Comparison of ENCODE assay signal across 20 cellular contexts in the genomic region with DNA sequence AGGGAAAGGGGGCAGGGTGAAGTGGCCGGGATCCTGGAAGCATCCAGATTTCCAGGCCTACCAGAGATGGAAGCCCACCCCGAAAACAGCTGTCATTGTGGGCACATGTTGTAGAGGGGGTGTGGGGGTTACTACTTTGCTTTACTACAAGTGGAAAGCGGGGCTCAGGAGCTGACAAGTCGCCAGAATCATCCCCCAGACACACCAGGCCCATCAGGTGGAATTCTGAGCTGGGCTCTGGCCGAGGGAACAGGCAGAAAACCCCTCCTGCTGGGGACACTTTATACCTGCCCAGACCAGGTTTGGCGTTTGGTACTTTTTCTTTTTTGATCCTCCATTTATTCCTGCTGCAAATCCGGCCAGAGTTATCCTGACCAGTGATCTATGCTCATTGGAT. TPM values are rescaled to one million over a fixed set of nuclear protein-coding genes. Genes with fewer than 3 reads are reported as not detected.
"Had no signal": no experiment of that assay in that cellular context is flagged by ENCODE, and none has a peak within 500 bp of the region (broad histone marks: within the 10 kb centered on the region; RNA-seq: fewer than 3 reads in every experiment).

No MANE protein-coding gene starts in this region.

- H3K27ac ChIP-seq: left lung, ovary had no signal

- H3K4me3 ChIP-seq: left lung had no signal

- ATAC-seq: left lung; stimulated activated naive B cell treated with anti-CD40 and anti-IgM and Interleukin-4, amounts not matched to agents 10 μg/mL and 1 μg/mL and 100 μg/mL, for 72 hours had no signal

- H3K9me3 ChIP-seq: left lung, ovary, tibial nerve had no signal

- H3K9me3 Mint-ChIP-seq: neural crest cell; stimulated activated naive B cell treated with anti-CD40 and anti-IgM and Interleukin-4, amounts not matched to agents 10 μg/mL and 1 μg/mL and 100 μg/mL, for 72 hours had no signal

- H3K36me3 ChIP-seq: left lung, ovary, tibial nerve had no signal

- DNase-seq: activated CD4-positive, alpha-beta T cell treated with anti-CD3 and anti-CD28 coated beads, Interleukin-2, amount 50 U/mL, for 4 hours; activated CD4-positive, CD25-positive, alpha-beta regulatory T cell treated with anti-CD3 and anti-CD28 coated beads, Interleukin-2, amount 50 U/mL, for 72 hours; activated naive CD4-positive, alpha-beta T cell treated with anti-CD3 and anti-CD28 coated beads, Interleukin-2, amount 50 U/mL, for 16 hours; activated T-cell treated with anti-CD3 and anti-CD28 coated beads, Interleukin-2, amount 50 U/mL, for 1 hour; hippocampal formation; kidney; left lung; ovary; stimulated activated CD4-positive, alpha-beta T cell treated with anti-CD3 and anti-CD28 coated beads, Interleukin-2, amount 100 ng/mL, for 48 hours; stimulated activated naive B cell treated with anti-CD40 and anti-IgM and Interleukin-4, amounts not matched to agents 10 μg/mL and 1 μg/mL and 100 μg/mL, for 72 hours; substantia nigra; T-helper 9 cell had no signal

- H3K27me3 ChIP-seq: ovary had no signal

RNA-seq across cellular contexts. Expression of a gene that starts 3.8 kb away (rescaled TPM):
- total RNA-seq: astrocyte, chondrocyte, dermis microvascular lymphatic vessel endothelial cell, kidney, left lung, renal cortical epithelial cell, tibial nerve had no signal

RNA-seq across cellular contexts. Expression of a gene that starts 23.2 kb away (rescaled TPM):
- total RNA-seq: astrocyte, chondrocyte, dermis microvascular lymphatic vessel endothelial cell, kidney, left lung, ovary, renal cortical epithelial cell, SK-MEL-5, tibial nerve had no signal
- polyA plus RNA-seq: esophagus, ovary had no signal

RNA-seq across cellular contexts. Expression of a gene that starts 45.5 kb away (rescaled TPM):
- total RNA-seq: astrocyte, chondrocyte, dermis microvascular lymphatic vessel endothelial cell, kidney, left lung, neural crest cell, ovary, renal cortical epithelial cell, SK-MEL-5 had no signal
- polyA plus RNA-seq: esophagus, ovary had no signal
